Comparison of ENCODE assay signal across 29 cellular contexts in genomic region chr4:82687531-82687930, GRCh38.
"Had no signal": no experiment of that assay in that cellular context is flagged by ENCODE, and none has a peak within 500 bp of the region (broad histone marks: within the 10 kb centered on the region; RNA-seq: fewer than 3 reads in every experiment).

No MANE protein-coding gene starts in this region.

- H3K9me3 ChIP-seq: body of pancreas, breast epithelium had no signal

- H3K36me3 Mint-ChIP-seq: activated naive CD4-positive, alpha-beta T cell treated with anti-CD3 and anti-CD28 coated beads, Interleukin-2, amount 50 U/mL, for 24 hours; activated naive CD8-positive, alpha-beta T cell treated with anti-CD3 and anti-CD28 coated beads, Interleukin-2, amount 10 ng/mL, durations not matched to agents 7 days and 5 days had no signal

- H3K27me3 ChIP-seq: body of pancreas, breast epithelium had no signal

- DNase-seq: activated CD4-positive, alpha-beta T cell treated with anti-CD3 and anti-CD28 coated beads for 1 hour; activated CD4-positive, alpha-beta T cell treated with anti-CD3 and anti-CD28 coated beads for 48 hours; activated CD4-positive, CD25-positive, alpha-beta regulatory T cell; activated CD8-positive, alpha-beta T cell treated with anti-CD3 and anti-CD28 coated beads, Interleukin-2, amount 10 ng/mL, durations not matched to agents 7 days and 5 days; activated gamma-delta T cell; activated naive CD4-positive, alpha-beta T cell treated with Interleukin-2 at 50 U/mL for 16 hours; activated naive CD8-positive, alpha-beta T cell treated with anti-CD3 and anti-CD28 coated beads, Interleukin-2, amount 10 ng/mL, durations not matched to agents 7 days and 5 days; activated T-cell treated with anti-CD3 and anti-CD28 coated beads, Interleukin-2, amount 50 U/mL, for 24 hours; body of pancreas; caudate nucleus; Karpas-422; NCI-H1105 treated with DMSO at 0.1 percent for 48 hours; NCI-H1436 treated with DMSO at 0.1 percent for 48 hours; NCI-H1694 treated with DMSO at 0.1 percent for 48 hours; NCI-H2029; NCI-H345; NCI-H774; PC-9; Right ventricle myocardium superior; SW 1271; T-helper 1 cell; T1000; WERI-Rb-1 had no signal

- H3K27ac Mint-ChIP-seq: activated CD8-positive, alpha-beta T cell treated with anti-CD3 and anti-CD28 coated beads, Interleukin-2, amount 10 ng/mL, durations not matched to agents 7 days and 5 days; activated naive CD4-positive, alpha-beta T cell treated with anti-CD3 and anti-CD28 coated beads, Interleukin-2, amount 50 U/mL, for 24 hours; activated naive CD8-positive, alpha-beta T cell treated with anti-CD3 and anti-CD28 coated beads, Interleukin-2, amount 10 ng/mL, durations not matched to agents 7 days and 5 days; activated T-cell treated with anti-CD3 and anti-CD28 coated beads, Interleukin-2, amount 50 U/mL, for 24 hours; activated T-helper 2 cell treated with anti-CD3 and anti-CD28 coated beads, Interferon-gamma antibody, Interleukin-2, Interleukin-4, amounts not matched to agents 10 μg/mL and 5 μg/mL and 100 μg/mL, durations not matched to agents 14 hours and 24 hours and 36 hours had no signal

- H3K27ac ChIP-seq: body of pancreas, breast epithelium, PC-9, WERI-Rb-1 had no signal

- H3K4me1 ChIP-seq: body of pancreas, breast epithelium had no signal

- H3K36me3 ChIP-seq: breast epithelium, WERI-Rb-1 had no signal

- ATAC-seq: activated CD8-positive, alpha-beta T cell treated with anti-CD3 and anti-CD28 coated beads, Interleukin-2, amount 10 ng/mL, durations not matched to agents 7 days and 5 days; body of pancreas; K562 had no signal

- H3K4me2 ChIP-seq: PC-9 had no signal

- H3K4me3 Mint-ChIP-seq: activated CD8-positive, alpha-beta T cell treated with anti-CD3 and anti-CD28 coated beads, Interleukin-2, amount 10 ng/mL, durations not matched to agents 7 days and 5 days; activated naive CD4-positive, alpha-beta T cell treated with anti-CD3 and anti-CD28 coated beads, Interleukin-2, amount 50 U/mL, for 24 hours; activated naive CD8-positive, alpha-beta T cell treated with anti-CD3 and anti-CD28 coated beads, Interleukin-2, amount 10 ng/mL, durations not matched to agents 7 days and 5 days; activated T-cell treated with anti-CD3 and anti-CD28 coated beads, Interleukin-2, amount 50 U/mL, for 24 hours had no signal

- H3K4me1 Mint-ChIP-seq: activated naive CD4-positive, alpha-beta T cell treated with anti-CD3 and anti-CD28 coated beads, Interleukin-2, amount 50 U/mL, for 24 hours; activated naive CD8-positive, alpha-beta T cell treated with anti-CD3 and anti-CD28 coated beads, Interleukin-2, amount 10 ng/mL, durations not matched to agents 7 days and 5 days had no signal

- H2AFZ ChIP-seq: PC-9 had no signal

- H3K4me3 ChIP-seq: body of pancreas, breast epithelium, K562, PC-9 had no signal

- H3K9me3 Mint-ChIP-seq: activated naive CD4-positive, alpha-beta T cell treated with anti-CD3 and anti-CD28 coated beads, Interleukin-2, amount 50 U/mL, for 24 hours; activated naive CD8-positive, alpha-beta T cell treated with anti-CD3 and anti-CD28 coated beads, Interleukin-2, amount 10 ng/mL, durations not matched to agents 7 days and 5 days; activated T-cell treated with anti-CD3 and anti-CD28 coated beads, Interleukin-2, amount 50 U/mL, for 24 hours; activated T-helper 2 cell treated with anti-CD3 and anti-CD28 coated beads, Interferon-gamma antibody, Interleukin-2, Interleukin-4, amounts not matched to agents 10 μg/mL and 5 μg/mL and 100 μg/mL, durations not matched to agents 14 hours and 24 hours and 36 hours had no signal

- FAIRE-seq: astrocyte, K562, RCC 7860 had no signal
